In the genomic region with DNA sequence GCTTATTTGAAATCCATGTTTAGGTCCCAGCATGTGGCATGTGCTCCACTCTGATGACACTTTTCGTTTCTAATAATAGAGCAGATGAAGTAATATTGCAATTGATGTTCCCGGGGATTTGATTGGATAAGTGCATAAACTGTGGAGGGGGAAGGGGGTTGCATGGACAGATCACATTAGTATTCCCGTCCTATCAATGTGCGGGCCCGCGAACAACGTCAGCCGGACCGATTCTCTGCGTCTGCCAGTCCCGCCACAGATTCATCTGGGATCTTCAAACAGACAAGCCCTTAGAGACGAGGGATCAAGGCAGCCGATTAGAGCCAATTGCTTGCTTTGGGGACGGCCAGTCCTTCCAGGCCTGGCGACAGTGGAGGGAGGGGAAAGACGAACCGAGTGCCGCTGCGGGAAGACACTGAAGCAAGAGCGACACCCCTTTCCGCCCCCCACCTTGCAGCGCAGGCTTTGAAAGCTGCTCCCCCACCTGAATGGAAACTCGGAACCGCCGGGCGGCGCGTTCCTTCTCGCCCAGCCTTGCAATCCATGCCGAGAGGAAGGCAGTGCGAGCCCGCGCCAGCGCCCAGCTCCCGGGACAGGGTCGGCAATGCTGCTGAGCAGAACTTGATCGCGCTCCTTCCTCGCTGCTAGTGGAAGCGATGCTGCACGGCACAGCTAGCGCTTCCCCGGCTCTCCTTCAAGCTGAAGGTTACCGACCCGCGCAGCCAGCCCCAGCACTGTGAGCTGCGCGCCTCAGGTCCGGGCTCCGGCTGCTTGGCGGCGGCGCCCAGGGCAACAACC, we compare ENCODE assay signal across 8 cellular contexts. TPM values are rescaled to one million over a fixed set of nuclear protein-coding genes. Genes with fewer than 3 reads are reported as not detected.
A peak's percentile ranks its signal among the peaks of the same experiment; 100 is the strongest.
DNase-seq lines count a peak whose midpoint lies in the region; ATAC-seq, FAIRE-seq and TF ChIP-seq lines count a peak whose summit lies in the region.

A gene (plus strand): TSS at position 247 of the 798 bp plus-strand sequence. CDS start 610 bp downstream, outside the sequence.

- peak within 1 kb of the TSS; percentile 52 for H3K4me3 ChIP-seq in epithelial cell of proximal tubule (ENCODE audit: low read depth, low read length)

- H3K4me1 Mint-ChIP-seq in activated CD4-positive, alpha-beta T cell treated with anti-CD3 and anti-CD28 coated beads for 36 hours = peaks cover 6% of the 10 kb centered on the region
- H3K4me1 Mint-ChIP-seq in mesothelial cell of epicardium = peaks cover 21% of the 10 kb centered on the region

- no peak for TF ChIP-seq CTCF in epithelial cell of proximal tubule (conservative IDR thresholded peaks at IDR 0.05; ENCODE audit: low read depth, low read length)
- TF ChIP-seq CTCF in mesothelial cell of epicardium (IDR thresholded peaks at IDR 0.05; ENCODE audit: unreplicated experiment) = no peak

- H3K36me3 Mint-ChIP-seq in activated CD4-positive, alpha-beta T cell treated with anti-CD3 and anti-CD28 coated beads for 36 hours (ENCODE audit: low read depth) = no peaks in the 10 kb centered on the region
- no peaks in the 10 kb centered on the region for H3K36me3 Mint-ChIP-seq in mesothelial cell of epicardium

- H3K27ac Mint-ChIP-seq in activated CD4-positive, alpha-beta T cell treated with anti-CD3 and anti-CD28 coated beads for 36 hours = no peak within 1 kb of the TSS
- no peak within 1 kb of the TSS for H3K27ac Mint-ChIP-seq in mesothelial cell of epicardium

- ATAC-seq in activated CD4-positive, alpha-beta T cell treated with anti-CD3 and anti-CD28 coated beads for 36 hours = no peak
- ATAC-seq in HG03135 (IDR thresholded peaks at IDR 0.05; ENCODE audit: unreplicated experiment) = no peak

- no peaks in the 10 kb centered on the region for H3K9me3 Mint-ChIP-seq in activated CD4-positive, alpha-beta T cell treated with anti-CD3 and anti-CD28 coated beads for 36 hours (ENCODE audit: low read depth)
- H3K9me3 Mint-ChIP-seq in mesothelial cell of epicardium = no peaks in the 10 kb centered on the region

- intact Hi-C loops in activated CD4-positive, alpha-beta T cell treated with anti-CD3 and anti-CD28 coated beads for 36 hours (cut with DNase I, micrococcal nuclease) = no loop called here

- DNase-seq in activated CD4-positive, alpha-beta T cell treated with anti-CD3 and anti-CD28 coated beads for 36 hours = peak; percentile 17
- DNase-seq in activated CD4-positive, alpha-beta T cell treated with anti-CD3 and anti-CD28 coated beads, Interleukin-2, amount 50 U/mL, for 1 hour = no peak
- DNase-seq in NCI-H526 treated with DMSO at 0.1 percent for 48 hours (lab: John Stamatoyannopoulos, UW) = peak; percentile 35
- no peak for DNase-seq in epithelial cell of proximal tubule (ENCODE audit: low read depth)
- DNase-seq in mesothelial cell of epicardium (ENCODE audit: low spot score in 2 of 2, unreplicated experiment in 2 of 2) = peak in 1 of 2 experiments; percentile 70
- DNase-seq in urothelium cell line (ENCODE audit: low spot score) = peak; percentile 66
- DNase-seq in mesenteric fat pad (ENCODE audit: low spot score) = no peak

- H3K4me3 Mint-ChIP-seq in activated CD4-positive, alpha-beta T cell treated with anti-CD3 and anti-CD28 coated beads for 36 hours = no peak within 1 kb of the TSS
- H3K4me3 Mint-ChIP-seq in mesothelial cell of epicardium = peak within 1 kb of the TSS; percentile 81

- POLR2A ChIA-PET in activated CD4-positive, alpha-beta T cell treated with anti-CD3 and anti-CD28 coated beads for 36 hours (lab: Charles Lee) = no interaction called here

- FAIRE-seq in urothelium cell line (lab: Jason Lieb, UNC) = peak; percentile 93

- H3K27me3 Mint-ChIP-seq in activated CD4-positive, alpha-beta T cell treated with anti-CD3 and anti-CD28 coated beads for 36 hours = peaks cover 40% of the 10 kb centered on the region
- peaks cover 85% of the 10 kb centered on the region for H3K27me3 Mint-ChIP-seq in mesothelial cell of epicardium (ENCODE audit: low read depth)

- CTCF ChIA-PET in activated CD4-positive, alpha-beta T cell treated with anti-CD3 and anti-CD28 coated beads for 36 hours (lab: Charles Lee) = no interaction called here

RNA-seq across cellular contexts. Expression of the gene that starts here (rescaled TPM):
- total RNA-seq in activated CD4-positive, alpha-beta T cell treated with anti-CD3 and anti-CD28 coated beads for 36 hours = not detected
- total RNA-seq in epithelial cell of proximal tubule (under 0.01 TPM in 1 of 2 replicates, not detected in the other), mesothelial cell of epicardium (0.69 to 1.5 TPM (median 1.0 TPM) in 3 replicates), mesenteric fat pad (0.93 TPM)

Comparison
In these comparisons a context has a peak if more than half of its experiments do, and no peak if none do; other contexts are left out.
1. Peak in DNase-seq in activated CD4-positive, alpha-beta T cell treated with anti-CD3 and anti-CD28 coated beads for 36 hours; RNA of the gene not detected or under 1 TPM.
2. DNase-seq: peak in NCI-H526 treated with DMSO at 0.1 percent for 48 hours (single experiment) and urothelium cell line (single experiment); none in activated CD4-positive, alpha-beta T cell treated with anti-CD3 and anti-CD28 coated beads, Interleukin-2, amount 50 U/mL, for 1 hour (single experiment), epithelial cell of proximal tubule (single experiment) and mesenteric fat pad (single experiment).